Comparison of ENCODE assay signal across 20 cellular contexts in genomic region chr3:159237221-159237620, GRCh38.
"Had no signal": no experiment of that assay in that cellular context is flagged by ENCODE, and none has a peak within 500 bp of the region (broad histone marks: within the 10 kb centered on the region; RNA-seq: fewer than 3 reads in every experiment).

No MANE protein-coding gene starts in this region.

- H3K4me1 Mint-ChIP-seq: naive B cell; stimulated activated naive B cell treated with anti-CD40 and anti-IgM and Interleukin-4, amounts not matched to agents 10 μg/mL and 1 μg/mL and 100 μg/mL, for 72 hours; T-helper 17 cell had no signal

- H3K27ac Mint-ChIP-seq: activated CD8-positive, alpha-beta T cell treated with anti-CD3 and anti-CD28 coated beads, Interleukin-2, amount 10 ng/mL, durations not matched to agents 7 days and 5 days; activated naive CD8-positive, alpha-beta T cell; activated T-cell treated with anti-CD3 and anti-CD28 coated beads, Interleukin-2, amount 50 U/mL, for 72 hours; naive B cell; stimulated activated naive B cell treated with anti-CD40 and anti-IgM and Interleukin-4, amounts not matched to agents 10 μg/mL and 1 μg/mL and 100 μg/mL, for 72 hours; T-helper 17 cell; WTC11 had no signal

- DNase-seq: activated CD4-positive, alpha-beta T cell treated with anti-CD3 and anti-CD28 coated beads for 4 hours; activated CD8-positive, alpha-beta memory T cell treated with anti-CD3 and anti-CD28 coated beads, Interleukin-2, amount 50 U/mL, for 48 hours; activated CD8-positive, alpha-beta T cell treated with anti-CD3 and anti-CD28 coated beads, Interleukin-2, amount 10 ng/mL, durations not matched to agents 7 days and 5 days; activated gamma-delta T cell treated with Interleukin-2 at 50 U/mL for 16 hours; activated T-cell treated with anti-CD3 and anti-CD28 coated beads, Interleukin-2, amount 50 U/mL, for 72 hours; amniotic stem cell; heart right ventricle; left cardiac atrium; lower lobe of right lung; midbrain; naive B cell; stimulated activated CD4-positive, alpha-beta T cell treated with anti-CD3 and anti-CD28 coated beads, Interleukin-2, amount 100 ng/mL, for 48 hours; stimulated activated naive B cell treated with anti-CD40 and anti-IgM and Interleukin-4, amounts not matched to agents 10 μg/mL and 1 μg/mL and 100 μg/mL, for 72 hours; T-helper 17 cell; tibial artery had no signal

- H3K4me1 ChIP-seq: gastroesophageal sphincter, heart right ventricle, lower lobe of right lung, parathyroid adenoma, tibial artery, vagina had no signal

- H3K9ac ChIP-seq: parathyroid adenoma had no signal

- H3K36me3 ChIP-seq: gastroesophageal sphincter, heart right ventricle, lower lobe of right lung, tibial artery, vagina had no signal

- H3K4me3 Mint-ChIP-seq: activated CD8-positive, alpha-beta T cell treated with anti-CD3 and anti-CD28 coated beads, Interleukin-2, amount 10 ng/mL, durations not matched to agents 7 days and 5 days; activated naive CD8-positive, alpha-beta T cell; activated T-cell treated with anti-CD3 and anti-CD28 coated beads, Interleukin-2, amount 50 U/mL, for 72 hours; naive B cell; stimulated activated naive B cell treated with anti-CD40 and anti-IgM and Interleukin-4, amounts not matched to agents 10 μg/mL and 1 μg/mL and 100 μg/mL, for 72 hours; T-helper 17 cell; WTC11 had no signal

- H3K36me3 Mint-ChIP-seq: activated naive CD8-positive, alpha-beta T cell; naive B cell; stimulated activated naive B cell treated with anti-CD40 and anti-IgM and Interleukin-4, amounts not matched to agents 10 μg/mL and 1 μg/mL and 100 μg/mL, for 72 hours; WTC11 had no signal

- H3K27me3 ChIP-seq: gastroesophageal sphincter, tibial artery, vagina had no signal

- H2AFZ ChIP-seq: parathyroid adenoma had no signal

- ATAC-seq: activated CD8-positive, alpha-beta T cell treated with anti-CD3 and anti-CD28 coated beads, Interleukin-2, amount 10 ng/mL, durations not matched to agents 7 days and 5 days; activated T-cell treated with anti-CD3 and anti-CD28 coated beads, Interleukin-2, amount 50 U/mL, for 72 hours; gastroesophageal sphincter; heart right ventricle; left cardiac atrium; lower lobe of right lung; stimulated activated naive B cell treated with anti-CD40 and anti-IgM and Interleukin-4, amounts not matched to agents 10 μg/mL and 1 μg/mL and 100 μg/mL, for 72 hours; T-helper 17 cell; WTC11 had no signal

- H3K27ac ChIP-seq: gastroesophageal sphincter, heart right ventricle, lower lobe of right lung, parathyroid adenoma, tibial artery, vagina had no signal

- H3K9me3 Mint-ChIP-seq: stimulated activated naive B cell treated with anti-CD40 and anti-IgM and Interleukin-4, amounts not matched to agents 10 μg/mL and 1 μg/mL and 100 μg/mL, for 72 hours; WTC11 had no signal

- H3K79me2 ChIP-seq: parathyroid adenoma had no signal

- H3K9me3 ChIP-seq: gastroesophageal sphincter, heart right ventricle, lower lobe of right lung, tibial artery, vagina had no signal

- H3K4me3 ChIP-seq: gastroesophageal sphincter, heart right ventricle, lower lobe of right lung, tibial artery, vagina had no signal
